Comparison of ENCODE assay signal across 24 cellular contexts in genomic region chr4:151928112-151928511, GRCh38.
"Had no signal": no experiment of that assay in that cellular context is flagged by ENCODE, and none has a peak within 500 bp of the region (broad histone marks: within the 10 kb centered on the region; RNA-seq: fewer than 3 reads in every experiment).

No MANE protein-coding gene starts in this region.

- H3K4me3 Mint-ChIP-seq: dendritic cell treated with granulocyte-macrophage colony-stimulating factor and Interleukin-4, amounts not matched to agents 40 ng/mL and 50 ng/mL, for 4 days; effector memory CD8-positive, alpha-beta T cell; endodermal cell had no signal

- H3K27me3 ChIP-seq: colonic mucosa, dorsolateral prefrontal cortex, foreskin keratinocyte, gastrocnemius medialis, gastroesophageal sphincter, heart left ventricle, heart right ventricle had no signal

- H3K9me3 Mint-ChIP-seq: dendritic cell treated with granulocyte-macrophage colony-stimulating factor and Interleukin-4, amounts not matched to agents 40 ng/mL and 50 ng/mL, for 4 days; effector memory CD8-positive, alpha-beta T cell; endodermal cell had no signal

- DNase-seq: colonic mucosa; cortex of kidney; dermis blood vessel endothelial cell; dorsolateral prefrontal cortex; effector CD4-positive, alpha-beta T cell; effector CD8-positive, alpha-beta T cell; effector memory CD4-positive, alpha-beta T cell; effector memory CD8-positive, alpha-beta T cell; endodermal cell; erythroblast; esophagus squamous epithelium; foreskin fibroblast; foreskin keratinocyte; foreskin melanocyte; gastrocnemius medialis; glutamatergic neuron; head of caudate nucleus; heart left ventricle; heart right ventricle had no signal

- H3K27ac ChIP-seq: colonic mucosa, coronary artery, dorsolateral prefrontal cortex, epithelial cell of prostate, esophagus squamous epithelium, foreskin keratinocyte, gastrocnemius medialis, gastroesophageal sphincter, heart left ventricle, heart right ventricle had no signal

- H3K9me3 ChIP-seq: colonic mucosa, esophagus squamous epithelium, gastrocnemius medialis, gastroesophageal sphincter, heart left ventricle, heart right ventricle had no signal

- H3K4me3 ChIP-seq: colonic mucosa, coronary artery, dorsolateral prefrontal cortex, esophagus squamous epithelium, gastrocnemius medialis, gastroesophageal sphincter, heart left ventricle, heart right ventricle had no signal

- H3K27ac Mint-ChIP-seq: dendritic cell treated with granulocyte-macrophage colony-stimulating factor and Interleukin-4, amounts not matched to agents 40 ng/mL and 50 ng/mL, for 4 days; effector memory CD8-positive, alpha-beta T cell; endodermal cell had no signal

- ATAC-seq: effector memory CD8-positive, alpha-beta T cell; esophagus mucosa; foreskin keratinocyte; gastrocnemius medialis; gastroesophageal sphincter; heart left ventricle; heart right ventricle had no signal

- H3K4me1 ChIP-seq: colonic mucosa, esophagus squamous epithelium, foreskin keratinocyte, gastrocnemius medialis, gastroesophageal sphincter, heart left ventricle, heart right ventricle had no signal

- H3K36me3 ChIP-seq: colonic mucosa, esophagus squamous epithelium, gastrocnemius medialis, gastroesophageal sphincter, heart left ventricle, heart right ventricle had no signal

- H3K4me1 Mint-ChIP-seq: endodermal cell had no signal
